ENCODE assay signal across 8 cellular contexts in the genomic region with DNA sequence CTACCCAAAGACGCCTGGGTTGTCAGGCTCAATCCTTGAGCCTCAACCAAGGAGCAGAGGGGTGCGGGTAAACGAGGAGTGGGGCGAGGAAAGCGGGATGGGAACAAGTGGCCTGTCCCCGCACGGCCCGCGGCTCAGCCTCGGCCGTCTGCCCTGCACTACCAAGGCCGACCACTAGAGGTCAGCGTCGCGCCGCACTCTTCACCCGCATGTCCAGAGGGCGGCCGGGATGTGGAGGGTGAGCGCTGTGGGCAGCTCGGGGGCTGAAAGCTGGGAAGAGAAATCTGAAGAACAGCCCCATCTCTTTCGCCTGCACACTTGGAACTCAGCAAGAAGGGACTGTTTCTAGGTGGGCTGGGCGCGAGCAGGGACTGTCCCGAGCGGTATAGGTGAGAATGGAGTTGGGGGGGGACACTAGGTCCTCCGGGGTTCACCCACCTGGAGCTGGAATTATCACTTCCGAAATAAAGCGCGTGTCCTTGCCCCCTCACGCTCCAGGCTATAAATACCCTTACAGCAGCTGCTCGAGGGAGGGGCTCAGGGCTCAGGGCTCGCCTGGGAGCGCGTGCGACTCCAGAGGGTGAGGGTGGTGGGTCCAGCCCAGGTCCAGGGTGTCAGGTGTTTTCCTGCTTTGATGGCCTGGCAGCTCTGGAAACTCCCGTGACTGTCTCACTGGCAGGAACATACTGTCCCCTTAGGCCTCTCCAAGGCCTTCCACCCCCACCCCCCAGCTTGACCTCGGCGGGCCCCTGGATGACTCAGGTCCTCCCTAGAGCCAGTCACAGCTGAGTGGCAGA. TPM values are rescaled to one million over a fixed set of nuclear protein-coding genes. Genes with fewer than 3 reads are reported as not detected.
A peak's percentile ranks its signal among the peaks of the same experiment; 100 is the strongest.
DNase-seq lines count a peak whose midpoint lies in the region; ATAC-seq, FAIRE-seq and TF ChIP-seq lines count a peak whose summit lies in the region.

No MANE protein-coding gene starts in this region.

- TF ChIP-seq EP300 in A549 (IDR thresholded peaks at IDR 0.05) (no peak), HepG2 (IDR thresholded peaks at IDR 0.05; ENCODE audit: low read depth in 2 of 2, low read length in 2 of 2) (no peak), HepG2 (CRISPR knock-in tag; IDR thresholded peaks at IDR 0.05; ENCODE audit: borderline replicate concordance) (no peak)

- H3K9me3 Mint-ChIP-seq in dendritic cell treated with granulocyte-macrophage colony-stimulating factor and Interleukin-4, amounts not matched to agents 40 ng/mL and 50 ng/mL, for 4 days: no peaks in the 10 kb centered on the region

- peak overlapping the region; percentile 99 for H3K4me2 ChIP-seq in A549
- H3K4me2 ChIP-seq in HepG2 (ENCODE audit: low read depth, low read length): peak overlapping the region; percentile 96

- peaks cover 11% of the 10 kb centered on the region for H3K4me1 ChIP-seq in A549
- peaks cover 36% of the 10 kb centered on the region for H3K4me1 ChIP-seq in HepG2 (ENCODE audit: insufficient read depth, low read length)

- in situ Hi-C loops in HepG2 (cut with HindIII; ENCODE audit: extremely low pct_ligation_motif_present, low pct_unique_long_range_greater_than_20kb): no loop called here

- TF ChIP-seq RAD21 in A549 (conservative IDR thresholded peaks at IDR 0.05 in 1 of 2, IDR thresholded peaks at IDR 0.05 in 1 of 2): peak; percentile 79 to 85
- TF ChIP-seq RAD21 in HepG2 (CRISPR knock-in tag; IDR thresholded peaks at IDR 0.05): peak; percentile 90

- BruUV-seq in HepG2 (replicated peaks; lab: Mats Ljungman, UMichigan): no TSS peak

- H3K27ac ChIP-seq in A549: peak overlapping the region; percentile 72 to 87
- H3K27ac ChIP-seq in HepG2 (ENCODE audit: extremely low read length, insufficient read depth, low read length): peak overlapping the region; percentile 39

- no peaks in the 10 kb centered on the region for H4K20me1 ChIP-seq in HepG2 (ENCODE audit: insufficient read depth, low read length)

- peaks cover 59% of the 10 kb centered on the region for H3K27me3 Mint-ChIP-seq in dendritic cell treated with granulocyte-macrophage colony-stimulating factor and Interleukin-4, amounts not matched to agents 40 ng/mL and 50 ng/mL, for 4 days

- H2AFZ ChIP-seq in HepG2 (ENCODE audit: low read length): peak overlapping the region; percentile 56

- H3K27me3 ChIP-seq in HepG2 (ENCODE audit: control insufficient read depth in 1 of 2, insufficient read depth in 2 of 2, low read length in 2 of 2): peaks cover 0 to 50% of the 10 kb centered on the region in 2 experiments; a peak in 4 of 5 replicates

- peak overlapping the region; percentile 93 for H3K4me3 Mint-ChIP-seq in dendritic cell treated with granulocyte-macrophage colony-stimulating factor and Interleukin-4, amounts not matched to agents 40 ng/mL and 50 ng/mL, for 4 days

- TF ChIP-seq POLR2A in A549 (IDR thresholded peaks at IDR 0.05; ENCODE audit: low read length) (no peak), GM12892 (IDR thresholded peaks at IDR 0.05; ENCODE audit: low read depth, low read length) (no peak), HepG2 (IDR thresholded peaks at IDR 0.05; ENCODE audit: insufficient read depth in 1 of 2, low read depth in 2 of 2, low read length in 2 of 2) (no peak)

- H3K36me3 Mint-ChIP-seq in dendritic cell treated with granulocyte-macrophage colony-stimulating factor and Interleukin-4, amounts not matched to agents 40 ng/mL and 50 ng/mL, for 4 days (ENCODE audit: low read depth): peaks cover 7% of the 10 kb centered on the region

- POLR2A ChIA-PET in A549 (lab: Yijun Ruan, JAX) (no interaction called here), HepG2 (lab: Yijun Ruan, JAX) (interaction anchor here (0.8 to 2.7 kb wide), 3 partner anchors 12 to 109 kb away, joined by 3 to 8 read pairs (median 7); partner anchors contain the start of gene PAFAH2)

- peak overlapping the region; percentile 81 for H3K27ac Mint-ChIP-seq in dendritic cell treated with granulocyte-macrophage colony-stimulating factor and Interleukin-4, amounts not matched to agents 40 ng/mL and 50 ng/mL, for 4 days

- ATAC-seq in A549: peak; percentile 75 to 93
- peak; percentile 80 for ATAC-seq in HG02970 (IDR thresholded peaks at IDR 0.05; ENCODE audit: low FRiP score, unreplicated experiment)
- peak; percentile 88 for ATAC-seq in HepG2

- peak; percentile 81 for TF ChIP-seq CTCF in A549 (IDR thresholded peaks at IDR 0.05)
- TF ChIP-seq CTCF in HepG2 (CRISPR knock-in tag; IDR thresholded peaks at IDR 0.05): peak; percentile 97

- FAIRE-seq in A549 (lab: Jason Lieb, UNC) (no peak), GM12892 (lab: Jason Lieb, UNC) (peak; percentile 97), HepG2 (lab: Jason Lieb, UNC) (no peak)

- DNase-seq in A549 (ENCODE audit: low read depth in 1 of 2, low spot score in 1 of 2) (peak; percentile 55 to 78), GM12892 (ENCODE audit: insufficient read length) (peak; percentile 93), NCI-H2171 (lab: John Stamatoyannopoulos, UW) (peak; percentile 21), HepG2 (ENCODE audit: low spot score) (peak; percentile 47)
- DNase-seq in activated CD4-positive, alpha-beta T cell treated with anti-CD3 and anti-CD28 coated beads, Interleukin-2, amount 50 U/mL, for 1 hour: peak; percentile 74
- peak; percentile 44 for DNase-seq in stimulated activated CD4-positive, alpha-beta T cell treated with anti-CD3 and anti-CD28 coated beads, Interleukin-2, amount 100 ng/mL, for 4 hours (ENCODE audit: low read depth)

- peaks cover 35% of the 10 kb centered on the region for H3K4me1 Mint-ChIP-seq in dendritic cell treated with granulocyte-macrophage colony-stimulating factor and Interleukin-4, amounts not matched to agents 40 ng/mL and 50 ng/mL, for 4 days (ENCODE audit: low read depth)

- H3K36me3 ChIP-seq in HepG2 (replicated peaks in 1 of 2; ENCODE audit: control insufficient read depth in 1 of 2, insufficient read depth in 2 of 2, low read length in 2 of 2): no peaks in the 10 kb centered on the region

- H3K4me3 ChIP-seq in A549 (peak overlapping the region; percentile 70), HepG2 (replicated peaks in 1 of 3; ENCODE audit: insufficient read depth in 1 of 3, low read depth in 2 of 3, low read length in 3 of 3) (peak overlapping the region; percentile 61 to 93 (median 73))

- H3K79me2 ChIP-seq in HepG2 (ENCODE audit: insufficient read depth, low read length): no peaks in the 10 kb centered on the region

- WGBS in A549 (ENCODE audit: missing lambda C conversion rate): 16% methylated on average over 24 of the region's 39 CpGs
- WGBS in HepG2 (ENCODE audit: low lambda C conversion rate): 5% methylated on average over 19 of the region's 39 CpGs

- CTCF ChIA-PET in A549 (lab: Yijun Ruan, JAX): interaction anchor here (0.6 to 3.1 kb wide), 40 partner anchors 9 to 381 kb away, joined by 3 to 30 read pairs (median 4); partner anchors contain the start of genes C1orf232, ZNF593 and ZNF593OS
- CTCF ChIA-PET in HepG2 (lab: Yijun Ruan, JAX; ENCODE audit: low intra/inter-chr PET ratio, low total read pairs): interaction anchor here (1.1 to 2.8 kb wide), 2 partner anchors 109 to 141 kb away, joined by 5 to 11 read pairs; no protein-coding TSS in a partner anchor

- peak overlapping the region; percentile 67 for H3K9ac ChIP-seq in HepG2 (ENCODE audit: insufficient read depth, low read depth, low read length)

- intact Hi-C loops in dendritic cell treated with granulocyte-macrophage colony-stimulating factor and Interleukin-4, amounts not matched to agents 40 ng/mL and 50 ng/mL, for 4 days (cut with micrococcal nuclease): loop anchor here (5.0 kb wide), 1 partner anchor 126 kb away; no protein-coding TSS in a partner anchor
- intact Hi-C loops in HepG2 (cut with micrococcal nuclease; ENCODE audit: unreplicated experiment): loop anchor here (1.0 to 5.0 kb wide), 3 partner anchors 76 to 126 kb away; partner anchors contain the start of gene PDIK1L

- H3K9me3 ChIP-seq in A549: no peaks in the 10 kb centered on the region
- H3K9me3 ChIP-seq in HepG2 (ENCODE audit: low read length): no peaks in the 10 kb centered on the region

RNA-seq across cellular contexts. Expression of gene SLC30A2, which starts 9.8 kb away (rescaled TPM):
- polyA plus RNA-seq in A549 (2011; rRNA removed) (not detected in 2 replicates), A549 (2017; fragmentation: RNase III; extraction: RNeasy Plus Mini Kit Qiagen cat#74134 plus additional on column Dnase treatment) (not detected in 3 replicates), HepG2 (2011; rRNA removed) (not detected in 2 replicates)
- polyA plus RNA-seq in A549 (2012; cell fraction: cytosol; rRNA removed): not detected in 2 replicates
- not detected in 2 replicates for polyA plus RNA-seq in A549 (2012; cell fraction: nucleus; rRNA removed)
- polyA minus RNA-seq in A549 (2011; rRNA and poly(A)+ RNA removed): not detected in 2 replicates
- not detected for polyA plus RNA-seq in GM12892 (2012; ENCODE audit: missing spikeins)
- total RNA-seq in HepG2 (2016; rRNA removed; fragmentation: Illumina TruSeq; extraction: Trizol): not detected in 2 replicates
- not detected in 2 replicates for total RNA-seq in HepG2 (2016; cell fraction: cytosol; rRNA removed; fragmentation: Illumina TruSeq; extraction: Trizol; ENCODE audit: low read depth)
- total RNA-seq in HepG2 (2016; cell fraction: insoluble cytoplasmic fraction; rRNA removed; fragmentation: Illumina TruSeq; extraction: Trizol): 0.04 TPM in 1 of 2 replicates, not detected in the other
- not detected in 2 replicates for total RNA-seq in HepG2 (2016; cell fraction: membrane; rRNA removed; fragmentation: Illumina TruSeq; extraction: Trizol)
- total RNA-seq in HepG2 (2016; cell fraction: nucleus; rRNA removed; fragmentation: Illumina TruSeq; extraction: Trizol): not detected in 2 replicates
- not detected in 2 replicates for polyA plus RNA-seq in HepG2 (2011; cell fraction: cytosol; rRNA removed)
- not detected in 2 replicates for polyA plus RNA-seq in HepG2 (2011; cell fraction: nucleus; rRNA removed)
- polyA plus RNA-seq in HepG2 (2012): not detected in 2 replicates
- not detected in 2 replicates for polyA plus RNA-seq in HepG2 (2016; cell fraction: cytosol; fragmentation: Illumina TruSeq; extraction: Trizol; ENCODE audit: low read depth)
- polyA plus RNA-seq in HepG2 (2016; cell fraction: insoluble cytoplasmic fraction; fragmentation: Illumina TruSeq; extraction: Trizol; ENCODE audit: low read depth): not detected in 2 replicates
- polyA plus RNA-seq in HepG2 (2016; cell fraction: membrane; fragmentation: Illumina TruSeq; extraction: Trizol; ENCODE audit: low read depth): not detected in 2 replicates
- not detected in 2 replicates for polyA plus RNA-seq in HepG2 (2016; cell fraction: nucleus; fragmentation: Illumina TruSeq; extraction: Trizol; ENCODE audit: insufficient read depth, low read depth)
- polyA minus RNA-seq in HepG2 (2011; rRNA and poly(A)+ RNA removed; ENCODE audit: low replicate concordance): 0.05 and 0.32 TPM in 2 replicates
- not detected in 2 replicates for polyA minus RNA-seq in HepG2 (2011; cell fraction: cytosol; rRNA and poly(A)+ RNA removed)
- polyA minus RNA-seq in HepG2 (2011; cell fraction: nucleus; rRNA and poly(A)+ RNA removed): not detected in 2 replicates

RNA-seq across cellular contexts. Expression of gene EXTL1, which starts 14.6 kb away (rescaled TPM):
- 0.03 and 0.09 TPM in 2 replicates for polyA plus RNA-seq in A549 (2011; rRNA removed)
- 0.03 TPM in 2 replicates for polyA plus RNA-seq in A549 (2012; cell fraction: cytosol; rRNA removed)
- polyA plus RNA-seq in A549 (2012; cell fraction: nucleus; rRNA removed): 0.09 and 0.10 TPM in 2 replicates
- polyA plus RNA-seq in A549 (2017; fragmentation: RNase III; extraction: RNeasy Plus Mini Kit Qiagen cat#74134 plus additional on column Dnase treatment): 0.04 to 0.07 TPM in 2 of 3 replicates, not detected in the other
- 0.15 TPM in 1 of 2 replicates, not detected in the other for polyA minus RNA-seq in A549 (2011; rRNA and poly(A)+ RNA removed)
- not detected for polyA plus RNA-seq in GM12892 (2012; ENCODE audit: missing spikeins)
- 0.28 and 0.35 TPM in 2 replicates for total RNA-seq in HepG2 (2016; rRNA removed; fragmentation: Illumina TruSeq; extraction: Trizol)
- 0.09 and 0.20 TPM in 2 replicates for total RNA-seq in HepG2 (2016; cell fraction: cytosol; rRNA removed; fragmentation: Illumina TruSeq; extraction: Trizol; ENCODE audit: low read depth)
- total RNA-seq in HepG2 (2016; cell fraction: insoluble cytoplasmic fraction; rRNA removed; fragmentation: Illumina TruSeq; extraction: Trizol): 0.19 and 0.52 TPM in 2 replicates
- total RNA-seq in HepG2 (2016; cell fraction: membrane; rRNA removed; fragmentation: Illumina TruSeq; extraction: Trizol): 0.19 and 0.48 TPM in 2 replicates
- 0.69 and 0.78 TPM in 2 replicates for total RNA-seq in HepG2 (2016; cell fraction: nucleus; rRNA removed; fragmentation: Illumina TruSeq; extraction: Trizol)
- 1.0 and 1.5 TPM in 2 replicates for polyA plus RNA-seq in HepG2 (2011; rRNA removed)
- 0.60 and 0.75 TPM in 2 replicates for polyA plus RNA-seq in HepG2 (2011; cell fraction: cytosol; rRNA removed)
- polyA plus RNA-seq in HepG2 (2011; cell fraction: nucleus; rRNA removed): 4.9 and 5.4 TPM in 2 replicates
- 0.87 and 1.2 TPM in 2 replicates for polyA plus RNA-seq in HepG2 (2012)
- polyA plus RNA-seq in HepG2 (2016; cell fraction: cytosol; fragmentation: Illumina TruSeq; extraction: Trizol; ENCODE audit: low read depth): 0.07 and 0.11 TPM in 2 replicates
- polyA plus RNA-seq in HepG2 (2016; cell fraction: insoluble cytoplasmic fraction; fragmentation: Illumina TruSeq; extraction: Trizol; ENCODE audit: low read depth): 0.26 and 0.27 TPM in 2 replicates
- 0.18 and 0.20 TPM in 2 replicates for polyA plus RNA-seq in HepG2 (2016; cell fraction: membrane; fragmentation: Illumina TruSeq; extraction: Trizol; ENCODE audit: low read depth)
- 0.52 and 0.65 TPM in 2 replicates for polyA plus RNA-seq in HepG2 (2016; cell fraction: nucleus; fragmentation: Illumina TruSeq; extraction: Trizol; ENCODE audit: insufficient read depth, low read depth)
- polyA minus RNA-seq in HepG2 (2011; rRNA and poly(A)+ RNA removed; ENCODE audit: low replicate concordance): 0.12 and 2.8 TPM in 2 replicates
- polyA minus RNA-seq in HepG2 (2011; cell fraction: cytosol; rRNA and poly(A)+ RNA removed): 0.20 and 0.53 TPM in 2 replicates
- 4.1 and 5.9 TPM in 2 replicates for polyA minus RNA-seq in HepG2 (2011; cell fraction: nucleus; rRNA and poly(A)+ RNA removed)

RNA-seq across cellular contexts. Expression of gene TRIM63, which starts 31.3 kb away (rescaled TPM):
- polyA plus RNA-seq in A549 (2011; rRNA removed) (not detected in 2 replicates), A549 (2017; fragmentation: RNase III; extraction: RNeasy Plus Mini Kit Qiagen cat#74134 plus additional on column Dnase treatment) (not detected in 3 replicates), HepG2 (2011; rRNA removed) (not detected in 2 replicates)
- not detected in 2 replicates for polyA plus RNA-seq in A549 (2012; cell fraction: cytosol; rRNA removed)
- not detected in 2 replicates for polyA plus RNA-seq in A549 (2012; cell fraction: nucleus; rRNA removed)
- not detected in 2 replicates for polyA minus RNA-seq in A549 (2011; rRNA and poly(A)+ RNA removed)
- not detected for polyA plus RNA-seq in GM12892 (2012; ENCODE audit: missing spikeins)
- total RNA-seq in HepG2 (2016; rRNA removed; fragmentation: Illumina TruSeq; extraction: Trizol): not detected in 2 replicates
- total RNA-seq in HepG2 (2016; cell fraction: cytosol; rRNA removed; fragmentation: Illumina TruSeq; extraction: Trizol; ENCODE audit: low read depth): not detected in 2 replicates
- not detected in 2 replicates for total RNA-seq in HepG2 (2016; cell fraction: insoluble cytoplasmic fraction; rRNA removed; fragmentation: Illumina TruSeq; extraction: Trizol)
- not detected in 2 replicates for total RNA-seq in HepG2 (2016; cell fraction: membrane; rRNA removed; fragmentation: Illumina TruSeq; extraction: Trizol)
- total RNA-seq in HepG2 (2016; cell fraction: nucleus; rRNA removed; fragmentation: Illumina TruSeq; extraction: Trizol): not detected in 2 replicates
- polyA plus RNA-seq in HepG2 (2011; cell fraction: cytosol; rRNA removed): not detected in 2 replicates
- polyA plus RNA-seq in HepG2 (2011; cell fraction: nucleus; rRNA removed): not detected in 2 replicates
- not detected in 2 replicates for polyA plus RNA-seq in HepG2 (2012)
- not detected in 2 replicates for polyA plus RNA-seq in HepG2 (2016; cell fraction: cytosol; fragmentation: Illumina TruSeq; extraction: Trizol; ENCODE audit: low read depth)
- polyA plus RNA-seq in HepG2 (2016; cell fraction: insoluble cytoplasmic fraction; fragmentation: Illumina TruSeq; extraction: Trizol; ENCODE audit: low read depth): not detected in 2 replicates
- polyA plus RNA-seq in HepG2 (2016; cell fraction: membrane; fragmentation: Illumina TruSeq; extraction: Trizol; ENCODE audit: low read depth): not detected in 2 replicates
- polyA plus RNA-seq in HepG2 (2016; cell fraction: nucleus; fragmentation: Illumina TruSeq; extraction: Trizol; ENCODE audit: insufficient read depth, low read depth): not detected in 2 replicates
- not detected in 2 replicates for polyA minus RNA-seq in HepG2 (2011; rRNA and poly(A)+ RNA removed; ENCODE audit: low replicate concordance)
- not detected in 2 replicates for polyA minus RNA-seq in HepG2 (2011; cell fraction: cytosol; rRNA and poly(A)+ RNA removed)
- not detected in 2 replicates for polyA minus RNA-seq in HepG2 (2011; cell fraction: nucleus; rRNA and poly(A)+ RNA removed)

RNA-seq across cellular contexts. Expression of gene PAFAH2, which starts 38.3 kb away (rescaled TPM):
- polyA plus RNA-seq in A549 (2011; rRNA removed) (13.7 and 13.8 TPM in 2 replicates), A549 (2017; fragmentation: RNase III; extraction: RNeasy Plus Mini Kit Qiagen cat#74134 plus additional on column Dnase treatment) (6.3 to 7.1 TPM (median 7.0 TPM) in 3 replicates), HepG2 (2011; rRNA removed) (9.3 and 9.4 TPM in 2 replicates)
- polyA plus RNA-seq in A549 (2012; cell fraction: cytosol; rRNA removed): 6.3 and 6.8 TPM in 2 replicates
- polyA plus RNA-seq in A549 (2012; cell fraction: nucleus; rRNA removed): 3.9 and 5.0 TPM in 2 replicates
- polyA minus RNA-seq in A549 (2011; rRNA and poly(A)+ RNA removed): 12.1 and 12.2 TPM in 2 replicates
- polyA plus RNA-seq in GM12892 (2012; ENCODE audit: missing spikeins): 6.3 TPM
- total RNA-seq in HepG2 (2016; rRNA removed; fragmentation: Illumina TruSeq; extraction: Trizol): 6.9 and 9.2 TPM in 2 replicates
- total RNA-seq in HepG2 (2016; cell fraction: cytosol; rRNA removed; fragmentation: Illumina TruSeq; extraction: Trizol; ENCODE audit: low read depth): 0.51 and 1.6 TPM in 2 replicates
- total RNA-seq in HepG2 (2016; cell fraction: insoluble cytoplasmic fraction; rRNA removed; fragmentation: Illumina TruSeq; extraction: Trizol): 6.5 and 8.8 TPM in 2 replicates
- 2.7 TPM in 2 replicates for total RNA-seq in HepG2 (2016; cell fraction: membrane; rRNA removed; fragmentation: Illumina TruSeq; extraction: Trizol)
- total RNA-seq in HepG2 (2016; cell fraction: nucleus; rRNA removed; fragmentation: Illumina TruSeq; extraction: Trizol): 5.0 and 6.9 TPM in 2 replicates
- polyA plus RNA-seq in HepG2 (2011; cell fraction: cytosol; rRNA removed): 9.1 TPM in 2 replicates
- polyA plus RNA-seq in HepG2 (2011; cell fraction: nucleus; rRNA removed): 5.1 and 5.6 TPM in 2 replicates
- 4.1 and 5.1 TPM in 2 replicates for polyA plus RNA-seq in HepG2 (2012)
- 0.44 and 0.49 TPM in 2 replicates for polyA plus RNA-seq in HepG2 (2016; cell fraction: cytosol; fragmentation: Illumina TruSeq; extraction: Trizol; ENCODE audit: low read depth)
- 7.4 TPM in 2 replicates for polyA plus RNA-seq in HepG2 (2016; cell fraction: insoluble cytoplasmic fraction; fragmentation: Illumina TruSeq; extraction: Trizol; ENCODE audit: low read depth)
- polyA plus RNA-seq in HepG2 (2016; cell fraction: membrane; fragmentation: Illumina TruSeq; extraction: Trizol; ENCODE audit: low read depth): 1.3 and 1.4 TPM in 2 replicates
- 9.9 and 13.1 TPM in 2 replicates for polyA plus RNA-seq in HepG2 (2016; cell fraction: nucleus; fragmentation: Illumina TruSeq; extraction: Trizol; ENCODE audit: insufficient read depth, low read depth)
- polyA minus RNA-seq in HepG2 (2011; rRNA and poly(A)+ RNA removed; ENCODE audit: low replicate concordance): 8.3 and 14.5 TPM in 2 replicates
- polyA minus RNA-seq in HepG2 (2011; cell fraction: cytosol; rRNA and poly(A)+ RNA removed): 3.8 and 5.6 TPM in 2 replicates
- polyA minus RNA-seq in HepG2 (2011; cell fraction: nucleus; rRNA and poly(A)+ RNA removed): 7.3 and 13.0 TPM in 2 replicates

Comparison
In these comparisons a context has a peak if more than half of its experiments do, and no peak if none do; other contexts are left out.
1. Peak in every context shown above with its lines: DNase-seq, ATAC-seq, H3K4me3 ChIP-seq and H3K27ac ChIP-seq.
2. DNase-seq: peak in every context shown above with its lines; median percentile 93 in GM12892; 74 in activated CD4-positive, alpha-beta T cell treated with anti-CD3 and anti-CD28 coated beads, Interleukin-2, amount 50 U/mL, for 1 hour; 66 in A549; 47 in HepG2; 44 in stimulated activated CD4-positive, alpha-beta T cell treated with anti-CD3 and anti-CD28 coated beads, Interleukin-2, amount 100 ng/mL, for 4 hours; 21 in NCI-H2171.